ENCODE assay signal across 19 cellular contexts in genomic region chr11:73019996-73020395, GRCh38.
DNase-seq lines count a peak whose midpoint lies in the region; ATAC-seq and TF ChIP-seq lines count a peak whose summit lies in the region.
"Had no signal": no experiment of that assay in that cellular context is flagged by ENCODE, and none has a peak within 500 bp of the region (broad histone marks: within the 10 kb centered on the region; RNA-seq: fewer than 3 reads in every experiment).

No MANE protein-coding gene starts in this region.

- DNase-seq in HuH-7 (ENCODE audit: low spot score) (peak; percentile 28), dorsolateral prefrontal cortex (no peak), mucosa of descending colon (no peak), kidney tubule cell (ENCODE audit: low spot score) (no peak), suprapubic skin (ENCODE audit: low spot score in 2 of 2) (no peak)
- DNase-seq: Calu3; CD8-positive, alpha-beta T cell; KBM-7; NCI-H1092; NCI-H1436; NCI-H187 treated with DMSO at 0.1 percent for 48 hours; NCI-H226; NCI-H510A treated with DMSO at 0.1 percent for 48 hours; NCI-H748 treated with DMSO at 0.1 percent for 48 hours; SIG-M5 had no signal

- peak; percentile 26 for ATAC-seq in mucosa of descending colon
- ATAC-seq in HG03432 (IDR thresholded peaks at IDR 0.05; ENCODE audit: unreplicated experiment) = no peak
- ATAC-seq: CD8-positive, alpha-beta T cell; HCT116; Panc1 had no signal

- H3K36me3 ChIP-seq in mucosa of descending colon (ENCODE audit: low read depth) (no peaks in the 10 kb centered on the region), suprapubic skin (no peaks in the 10 kb centered on the region)

- 91% methylated on average over 1 of the region's 1 CpG for WGBS in suprapubic skin

- H3K9me3 ChIP-seq in mucosa of descending colon (peaks cover 17% of the 10 kb centered on the region), suprapubic skin (no peaks in the 10 kb centered on the region)

- no peaks in the 10 kb centered on the region for H3K27me3 ChIP-seq in dorsolateral prefrontal cortex
- no peaks in the 10 kb centered on the region for H3K27me3 ChIP-seq in suprapubic skin

- no peaks in the 10 kb centered on the region for H3K4me1 ChIP-seq in mucosa of descending colon (ENCODE audit: low read depth)
- no peaks in the 10 kb centered on the region for H3K4me1 ChIP-seq in suprapubic skin

- no peak for TF ChIP-seq EP300 in suprapubic skin (IDR thresholded peaks at IDR 0.05)

- TF ChIP-seq CTCF in dorsolateral prefrontal cortex (IDR thresholded peaks at IDR 0.05 in 54 of 56, conservative IDR thresholded peaks at IDR 0.05 in 2 of 56; ENCODE audit: low read depth in 1 of 56, partially characterized antibody in 56 of 56) (no peak), mucosa of descending colon (IDR thresholded peaks at IDR 0.05) (no peak), suprapubic skin (IDR thresholded peaks at IDR 0.05) (no peak)

- intact Hi-C loops in dorsolateral prefrontal cortex (cut with DNase I) = no loop called here
- intact Hi-C loops in mucosa of descending colon (cut with DNase I, micrococcal nuclease) = no loop called here

- no peak for TF ChIP-seq POLR2A in suprapubic skin (IDR thresholded peaks at IDR 0.05)

- peak overlapping the region in 4 of 59 donors; percentile 8 to 39 (median 26) for H3K4me3 ChIP-seq in dorsolateral prefrontal cortex
- no peak overlapping the region for H3K4me3 ChIP-seq in mucosa of descending colon
- no peak overlapping the region for H3K4me3 ChIP-seq in suprapubic skin

- H3K27ac ChIP-seq in dorsolateral prefrontal cortex (peak overlapping the region in 56 of 59 donors; percentile 9 to 93 (median 76)), temporal lobe (ENCODE audit: low read depth, low read length) (peak overlapping the region; percentile 30), suprapubic skin (no peak overlapping the region)
